ENCODE assay signal across 1 cellular context in the genomic region with DNA sequence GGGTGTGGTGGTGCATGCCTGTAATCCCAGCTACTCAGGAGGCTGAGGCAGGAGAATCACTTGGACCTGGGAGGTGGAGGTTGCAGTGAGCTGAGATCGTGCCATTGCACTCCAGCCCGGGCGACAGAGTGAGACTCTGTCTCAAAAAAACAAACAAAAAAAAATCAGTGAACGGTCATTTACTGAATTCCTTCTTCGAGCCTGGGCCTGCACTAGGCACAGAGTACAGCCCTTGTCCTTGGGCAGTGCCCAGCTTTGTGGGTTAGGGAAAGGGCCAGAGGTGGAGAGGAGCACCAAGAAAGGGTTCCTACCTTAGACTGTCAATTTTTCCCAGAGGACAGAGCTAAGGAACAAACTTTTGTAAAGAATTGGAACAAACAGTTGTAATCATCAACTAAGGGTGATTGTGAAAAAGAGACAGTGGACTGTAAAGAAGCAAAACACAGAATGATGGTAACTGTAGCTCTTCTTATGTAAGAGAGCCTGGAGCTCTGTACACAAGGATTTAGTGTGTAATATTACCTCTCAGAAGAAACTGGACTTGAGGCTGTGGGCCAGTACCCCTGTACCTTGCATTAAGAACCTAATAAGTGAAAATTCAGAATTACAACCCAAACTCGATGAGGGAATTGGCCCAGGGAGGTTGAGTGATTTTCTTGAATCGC.
A peak's percentile ranks its signal among the peaks of the same experiment; 100 is the strongest.
TF ChIP-seq lines count a peak whose summit lies in the region.

No MANE protein-coding gene starts in this region.

TF ChIP-seq in HepG2, 621 proteins besides CTCF, POLR2A, EP300 and RAD21 (continued from another document and continues in another):
- TF ChIP-seq, protein P1, sequence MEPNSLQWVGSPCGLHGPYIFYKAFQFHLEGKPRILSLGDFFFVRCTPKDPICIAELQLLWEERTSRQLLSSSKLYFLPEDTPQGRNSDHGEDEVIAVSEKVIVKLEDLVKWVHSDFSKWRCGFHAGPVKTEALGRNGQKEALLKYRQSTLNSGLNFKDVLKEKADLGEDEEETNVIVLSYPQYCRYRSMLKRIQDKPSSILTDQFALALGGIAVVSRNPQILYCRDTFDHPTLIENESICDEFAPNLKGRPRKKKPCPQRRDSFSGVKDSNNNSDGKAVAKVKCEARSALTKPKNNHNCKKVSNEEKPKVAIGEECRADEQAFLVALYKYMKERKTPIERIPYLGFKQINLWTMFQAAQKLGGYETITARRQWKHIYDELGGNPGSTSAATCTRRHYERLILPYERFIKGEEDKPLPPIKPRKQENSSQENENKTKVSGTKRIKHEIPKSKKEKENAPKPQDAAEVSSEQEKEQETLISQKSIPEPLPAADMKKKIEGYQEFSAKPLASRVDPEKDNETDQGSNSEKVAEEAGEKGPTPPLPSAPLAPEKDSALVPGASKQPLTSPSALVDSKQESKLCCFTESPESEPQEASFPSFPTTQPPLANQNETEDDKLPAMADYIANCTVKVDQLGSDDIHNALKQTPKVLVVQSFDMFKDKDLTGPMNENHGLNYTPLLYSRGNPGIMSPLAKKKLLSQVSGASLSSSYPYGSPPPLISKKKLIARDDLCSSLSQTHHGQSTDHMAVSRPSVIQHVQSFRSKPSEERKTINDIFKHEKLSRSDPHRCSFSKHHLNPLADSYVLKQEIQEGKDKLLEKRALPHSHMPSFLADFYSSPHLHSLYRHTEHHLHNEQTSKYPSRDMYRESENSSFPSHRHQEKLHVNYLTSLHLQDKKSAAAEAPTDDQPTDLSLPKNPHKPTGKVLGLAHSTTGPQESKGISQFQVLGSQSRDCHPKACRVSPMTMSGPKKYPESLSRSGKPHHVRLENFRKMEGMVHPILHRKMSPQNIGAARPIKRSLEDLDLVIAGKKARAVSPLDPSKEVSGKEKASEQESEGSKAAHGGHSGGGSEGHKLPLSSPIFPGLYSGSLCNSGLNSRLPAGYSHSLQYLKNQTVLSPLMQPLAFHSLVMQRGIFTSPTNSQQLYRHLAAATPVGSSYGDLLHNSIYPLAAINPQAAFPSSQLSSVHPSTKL (CRISPR knock-in tag; IDR thresholded peaks at IDR 0.05) = peak; percentile 32; the same call in 1 of the 2 replicates
- TF ChIP-seq GTF3A (CRISPR knock-in tag; conservative IDR thresholded peaks at IDR 0.05) (no peak), ATF7-NPFF (CRISPR knock-in tag; IDR thresholded peaks at IDR 0.05; ENCODE audit: low read depth) (no peak), ZNF776 (CRISPR knock-in tag; IDR thresholded peaks at IDR 0.05) (no peak), NFIB (CRISPR knock-in tag; IDR thresholded peaks at IDR 0.05; ENCODE audit: borderline replicate concordance) (no peak), ZNF296 (CRISPR knock-in tag; conservative IDR thresholded peaks at IDR 0.05) (no peak), ZNF747 (CRISPR knock-in tag; IDR thresholded peaks at IDR 0.05; ENCODE audit: borderline replicate concordance) (no peak), RBAK (CRISPR knock-in tag; IDR thresholded peaks at IDR 0.05) (no peak), RNF2 (conservative IDR thresholded peaks at IDR 0.05; ENCODE audit: low read depth) (no peak), ZNF510 (CRISPR knock-in tag; IDR thresholded peaks at IDR 0.05; ENCODE audit: low read depth) (no peak), PITX1 (CRISPR knock-in tag; IDR thresholded peaks at IDR 0.05) (no peak), ZMAT3 (CRISPR knock-in tag; conservative IDR thresholded peaks at IDR 0.05) (no peak), TSC22D2 (CRISPR knock-in tag; IDR thresholded peaks at IDR 0.05; ENCODE audit: borderline replicate concordance) (no peak), ZNF350 (CRISPR knock-in tag; IDR thresholded peaks at IDR 0.05; ENCODE audit: borderline replicate concordance, low read depth) (no peak), GATAD2A (CRISPR knock-in tag; IDR thresholded peaks at IDR 0.05) (peak; percentile 46), JDP2 (CRISPR knock-in tag; IDR thresholded peaks at IDR 0.05; ENCODE audit: borderline replicate concordance) (no peak), ZNF414 (CRISPR knock-in tag; IDR thresholded peaks at IDR 0.05) (no peak), ZNF75D (CRISPR knock-in tag; IDR thresholded peaks at IDR 0.05; ENCODE audit: borderline replicate concordance) (no peak), ATF7 (IDR thresholded peaks at IDR 0.05) (no peak), ATF7 (CRISPR knock-in tag; IDR thresholded peaks at IDR 0.05) (no peak), HNRNPK (IDR thresholded peaks at IDR 0.05; ENCODE audit: low read depth, low read length, poor library complexity, severe bottlenecking) (no peak), ELF1 (CRISPR knock-in tag; IDR thresholded peaks at IDR 0.05) (no peak), BCL6 (CRISPR knock-in tag; IDR thresholded peaks at IDR 0.05) (0 out of 2 replicates have a peak, but pooled peaks have one; percentile 25), ZSCAN9 (CRISPR knock-in tag; IDR thresholded peaks at IDR 0.05; ENCODE audit: borderline replicate concordance) (no peak), GABPB1 (CRISPR knock-in tag; IDR thresholded peaks at IDR 0.05) (no peak), HMG20B (CRISPR knock-in tag; conservative IDR thresholded peaks at IDR 0.05) (no peak), ZNF224 (CRISPR knock-in tag; IDR thresholded peaks at IDR 0.05) (no peak), ZNF781 (CRISPR knock-in tag; IDR thresholded peaks at IDR 0.05; ENCODE audit: borderline replicate concordance, not compliant biosample characterization) (no peak), ZNF83 (CRISPR knock-in tag; IDR thresholded peaks at IDR 0.05; ENCODE audit: borderline replicate concordance) (no peak)
- TF ChIP-seq, protein P2, sequence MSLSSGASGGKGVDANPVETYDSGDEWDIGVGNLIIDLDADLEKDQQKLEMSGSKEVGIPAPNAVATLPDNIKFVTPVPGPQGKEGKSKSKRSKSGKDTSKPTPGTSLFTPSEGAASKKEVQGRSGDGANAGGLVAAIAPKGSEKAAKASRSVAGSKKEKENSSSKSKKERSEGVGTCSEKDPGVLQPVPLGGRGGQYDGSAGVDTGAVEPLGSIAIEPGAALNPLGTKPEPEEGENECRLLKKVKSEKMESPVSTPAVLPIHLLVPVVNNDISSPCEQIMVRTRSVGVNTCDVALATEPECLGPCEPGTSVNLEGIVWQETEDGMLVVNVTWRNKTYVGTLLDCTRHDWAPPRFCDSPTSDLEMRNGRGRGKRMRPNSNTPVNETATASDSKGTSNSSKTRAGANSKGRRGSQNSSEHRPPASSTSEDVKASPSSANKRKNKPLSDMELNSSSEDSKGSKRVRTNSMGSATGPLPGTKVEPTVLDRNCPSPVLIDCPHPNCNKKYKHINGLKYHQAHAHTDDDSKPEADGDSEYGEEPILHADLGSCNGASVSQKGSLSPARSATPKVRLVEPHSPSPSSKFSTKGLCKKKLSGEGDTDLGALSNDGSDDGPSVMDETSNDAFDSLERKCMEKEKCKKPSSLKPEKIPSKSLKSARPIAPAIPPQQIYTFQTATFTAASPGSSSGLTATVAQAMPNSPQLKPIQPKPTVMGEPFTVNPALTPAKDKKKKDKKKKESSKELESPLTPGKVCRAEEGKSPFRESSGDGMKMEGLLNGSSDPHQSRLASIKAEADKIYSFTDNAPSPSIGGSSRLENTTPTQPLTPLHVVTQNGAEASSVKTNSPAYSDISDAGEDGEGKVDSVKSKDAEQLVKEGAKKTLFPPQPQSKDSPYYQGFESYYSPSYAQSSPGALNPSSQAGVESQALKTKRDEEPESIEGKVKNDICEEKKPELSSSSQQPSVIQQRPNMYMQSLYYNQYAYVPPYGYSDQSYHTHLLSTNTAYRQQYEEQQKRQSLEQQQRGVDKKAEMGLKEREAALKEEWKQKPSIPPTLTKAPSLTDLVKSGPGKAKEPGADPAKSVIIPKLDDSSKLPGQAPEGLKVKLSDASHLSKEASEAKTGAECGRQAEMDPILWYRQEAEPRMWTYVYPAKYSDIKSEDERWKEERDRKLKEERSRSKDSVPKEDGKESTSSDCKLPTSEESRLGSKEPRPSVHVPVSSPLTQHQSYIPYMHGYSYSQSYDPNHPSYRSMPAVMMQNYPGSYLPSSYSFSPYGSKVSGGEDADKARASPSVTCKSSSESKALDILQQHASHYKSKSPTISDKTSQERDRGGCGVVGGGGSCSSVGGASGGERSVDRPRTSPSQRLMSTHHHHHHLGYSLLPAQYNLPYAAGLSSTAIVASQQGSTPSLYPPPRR (CRISPR knock-in tag; IDR thresholded peaks at IDR 0.05; ENCODE audit: borderline replicate concordance) = no peak
- TF ChIP-seq, protein P3, sequence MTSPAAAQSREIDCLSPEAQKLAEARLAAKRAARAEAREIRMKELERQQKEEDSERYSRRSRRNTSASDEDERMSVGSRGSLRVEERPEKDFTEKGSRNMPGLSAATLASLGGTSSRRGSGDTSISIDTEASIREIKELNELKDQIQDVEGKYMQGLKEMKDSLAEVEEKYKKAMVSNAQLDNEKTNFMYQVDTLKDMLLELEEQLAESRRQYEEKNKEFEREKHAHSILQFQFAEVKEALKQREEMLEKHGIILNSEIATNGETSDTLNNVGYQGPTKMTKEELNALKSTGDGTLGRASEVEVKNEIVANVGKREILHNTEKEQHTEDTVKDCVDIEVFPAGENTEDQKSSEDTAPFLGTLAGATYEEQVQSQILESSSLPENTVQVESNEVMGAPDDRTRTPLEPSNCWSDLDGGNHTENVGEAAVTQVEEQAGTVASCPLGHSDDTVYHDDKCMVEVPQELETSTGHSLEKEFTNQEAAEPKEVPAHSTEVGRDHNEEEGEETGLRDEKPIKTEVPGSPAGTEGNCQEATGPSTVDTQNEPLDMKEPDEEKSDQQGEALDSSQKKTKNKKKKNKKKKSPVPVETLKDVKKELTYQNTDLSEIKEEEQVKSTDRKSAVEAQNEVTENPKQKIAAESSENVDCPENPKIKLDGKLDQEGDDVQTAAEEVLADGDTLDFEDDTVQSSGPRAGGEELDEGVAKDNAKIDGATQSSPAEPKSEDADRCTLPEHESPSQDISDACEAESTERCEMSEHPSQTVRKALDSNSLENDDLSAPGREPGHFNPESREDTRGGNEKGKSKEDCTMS (CRISPR knock-in tag; conservative IDR thresholded peaks at IDR 0.05) = no peak
- TF ChIP-seq, protein P4, sequence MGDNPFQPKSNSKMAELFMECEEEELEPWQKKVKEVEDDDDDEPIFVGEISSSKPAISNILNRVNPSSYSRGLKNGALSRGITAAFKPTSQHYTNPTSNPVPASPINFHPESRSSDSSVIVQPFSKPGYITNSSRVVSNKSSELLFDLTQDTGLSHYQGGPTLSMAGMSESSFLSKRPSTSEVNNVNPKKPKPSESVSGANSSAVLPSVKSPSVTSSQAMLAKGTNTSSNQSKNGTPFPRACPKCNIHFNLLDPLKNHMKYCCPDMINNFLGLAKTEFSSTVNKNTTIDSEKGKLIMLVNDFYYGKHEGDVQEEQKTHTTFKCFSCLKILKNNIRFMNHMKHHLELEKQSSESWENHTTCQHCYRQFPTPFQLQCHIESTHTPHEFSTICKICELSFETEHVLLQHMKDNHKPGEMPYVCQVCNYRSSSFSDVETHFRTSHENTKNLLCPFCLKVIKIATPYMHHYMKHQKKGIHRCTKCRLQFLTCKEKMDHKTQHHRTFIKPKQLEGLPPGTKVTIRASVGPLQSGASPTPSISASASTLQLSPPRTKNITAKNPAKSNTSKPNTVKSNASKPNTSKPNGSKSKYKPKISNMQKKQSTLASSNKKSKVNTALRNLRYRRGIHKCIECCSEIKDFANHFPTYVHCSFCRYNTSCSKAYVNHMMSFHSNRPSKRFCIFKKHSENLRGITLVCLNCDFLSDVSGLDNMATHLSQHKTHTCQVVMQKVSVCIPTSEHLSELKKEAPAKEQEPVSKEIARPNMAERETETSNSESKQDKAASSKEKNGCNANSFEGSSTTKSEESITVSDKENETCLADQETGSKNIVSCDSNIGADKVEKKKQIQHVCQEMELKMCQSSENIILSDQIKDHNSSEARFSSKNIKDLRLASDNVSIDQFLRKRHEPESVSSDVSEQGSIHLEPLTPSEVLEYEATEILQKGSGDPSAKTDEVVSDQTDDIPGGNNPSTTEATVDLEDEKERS (CRISPR knock-in tag; IDR thresholded peaks at IDR 0.05) = no peak
- TF ChIP-seq, protein P5, sequence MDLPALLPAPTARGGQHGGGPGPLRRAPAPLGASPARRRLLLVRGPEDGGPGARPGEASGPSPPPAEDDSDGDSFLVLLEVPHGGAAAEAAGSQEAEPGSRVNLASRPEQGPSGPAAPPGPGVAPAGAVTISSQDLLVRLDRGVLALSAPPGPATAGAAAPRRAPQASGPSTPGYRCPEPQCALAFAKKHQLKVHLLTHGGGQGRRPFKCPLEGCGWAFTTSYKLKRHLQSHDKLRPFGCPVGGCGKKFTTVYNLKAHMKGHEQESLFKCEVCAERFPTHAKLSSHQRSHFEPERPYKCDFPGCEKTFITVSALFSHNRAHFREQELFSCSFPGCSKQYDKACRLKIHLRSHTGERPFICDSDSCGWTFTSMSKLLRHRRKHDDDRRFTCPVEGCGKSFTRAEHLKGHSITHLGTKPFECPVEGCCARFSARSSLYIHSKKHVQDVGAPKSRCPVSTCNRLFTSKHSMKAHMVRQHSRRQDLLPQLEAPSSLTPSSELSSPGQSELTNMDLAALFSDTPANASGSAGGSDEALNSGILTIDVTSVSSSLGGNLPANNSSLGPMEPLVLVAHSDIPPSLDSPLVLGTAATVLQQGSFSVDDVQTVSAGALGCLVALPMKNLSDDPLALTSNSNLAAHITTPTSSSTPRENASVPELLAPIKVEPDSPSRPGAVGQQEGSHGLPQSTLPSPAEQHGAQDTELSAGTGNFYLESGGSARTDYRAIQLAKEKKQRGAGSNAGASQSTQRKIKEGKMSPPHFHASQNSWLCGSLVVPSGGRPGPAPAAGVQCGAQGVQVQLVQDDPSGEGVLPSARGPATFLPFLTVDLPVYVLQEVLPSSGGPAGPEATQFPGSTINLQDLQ (CRISPR knock-in tag; IDR thresholded peaks at IDR 0.05) = no peak
